In genomic region chr9:3527653-3527960, GRCh38 we compare ENCODE assay signal across 8 cellular contexts. TPM values are rescaled to one million over a fixed set of nuclear protein-coding genes. Genes with fewer than 3 reads are reported as not detected.
A peak's percentile ranks its signal among the peaks of the same experiment; 100 is the strongest.
DNase-seq lines count a peak whose midpoint lies in the region; FAIRE-seq and TF ChIP-seq lines count a peak whose summit lies in the region.

No MANE protein-coding gene starts in this region.

- peaks cover 1% of the 10 kb centered on the region for H3K36me3 Mint-ChIP-seq in IgD-negative memory B cell
- H3K36me3 Mint-ChIP-seq in astrocyte (ENCODE audit: low read depth, unreplicated experiment), result no peaks in the 10 kb centered on the region

- H3K9me3 ChIP-seq in astrocyte (ENCODE audit: insufficient read depth, low read depth, low read length) (no peaks in the 10 kb centered on the region), mononuclear cell (ENCODE audit: low read depth, low read length) (no peaks in the 10 kb centered on the region)

- H3K36me3 ChIP-seq in BJ (ENCODE audit: control insufficient read depth, insufficient read depth, low read length) (no peaks in the 10 kb centered on the region), astrocyte (ENCODE audit: insufficient read depth, low read length) (no peaks in the 10 kb centered on the region)

- H4K20me1 ChIP-seq in astrocyte (ENCODE audit: insufficient read depth, low read length), result no peaks in the 10 kb centered on the region

- POLR2A ChIA-PET in BJ (lab: Charles Lee), result no interaction called here

- H3K4me2 ChIP-seq in astrocyte (ENCODE audit: low read length), result peak overlapping the region; percentile 100

- H2AFZ ChIP-seq in astrocyte (ENCODE audit: low read depth, low read length), result peak overlapping the region; percentile 13

- H3K79me2 ChIP-seq in astrocyte (ENCODE audit: insufficient read depth, low read length), result peaks cover 41% of the 10 kb centered on the region

- peaks cover 22 to 40% (median 34%) of the 10 kb centered on the region in 3 donors for H3K4me1 Mint-ChIP-seq in IgD-negative memory B cell
- peaks cover 18% of the 10 kb centered on the region for H3K4me1 Mint-ChIP-seq in astrocyte (ENCODE audit: low read depth, unreplicated experiment)

- peak overlapping the region; percentile 88 for H3K4me3 ChIP-seq in BJ (ENCODE audit: low read depth, low read length)
- H3K4me3 ChIP-seq in astrocyte (ENCODE audit: insufficient read depth, low read depth, low read length), result peak overlapping the region; percentile 92
- H3K4me3 ChIP-seq in mononuclear cell (ENCODE audit: low read length), result peak overlapping the region; percentile 94

- peak overlapping the region; percentile 100 for H3K9ac ChIP-seq in astrocyte (ENCODE audit: low read length)

- H3K27me3 ChIP-seq in BJ (ENCODE audit: control insufficient read depth, insufficient read depth, low read length) (no peaks in the 10 kb centered on the region), astrocyte (ENCODE audit: insufficient read depth, low read length) (no peaks in the 10 kb centered on the region), mononuclear cell (ENCODE audit: insufficient read depth, low read length) (no peaks in the 10 kb centered on the region)

- CTCF ChIA-PET in BJ (lab: Yijun Ruan, JAX), result no interaction called here

- H3K27ac Mint-ChIP-seq in IgD-negative memory B cell, result peak overlapping the region; percentile 99 to 100 (median 100)
- H3K27ac Mint-ChIP-seq in astrocyte (ENCODE audit: unreplicated experiment), result peak overlapping the region; percentile 100

- H3K9me3 Mint-ChIP-seq in IgD-negative memory B cell (no peaks in the 10 kb centered on the region), astrocyte (ENCODE audit: unreplicated experiment) (no peaks in the 10 kb centered on the region)

- no peak for FAIRE-seq in astrocyte (lab: Jason Lieb, UNC)

- DNase-seq in BJ (ENCODE audit: low read depth), result no peak
- no peak for DNase-seq in astrocyte (ENCODE audit: low read depth)
- DNase-seq in DMS114 treated with DMSO at 0.1 percent for 48 hours (lab: John Stamatoyannopoulos, UW; ENCODE audit: unreplicated experiment), result no peak
- DNase-seq in A172 (ENCODE audit: low spot score), result no peak
- no peak for DNase-seq in retina
- DNase-seq in AG20443 (ENCODE audit: low spot score), result no peak

- H3K4me1 ChIP-seq in astrocyte (ENCODE audit: insufficient read depth, low read length) (peaks cover 10% of the 10 kb centered on the region), mononuclear cell (ENCODE audit: insufficient read depth, low read length) (peaks cover 19% of the 10 kb centered on the region)

- no peak for TF ChIP-seq CTCF in BJ (IDR thresholded peaks at IDR 0.05; ENCODE audit: insufficient read depth, low read depth, low read length)
- TF ChIP-seq CTCF in astrocyte (IDR thresholded peaks at IDR 0.05; ENCODE audit: insufficient read depth, low read depth, low read length), result no peak

- H3K4me3 Mint-ChIP-seq in IgD-negative memory B cell (peak overlapping the region; percentile 93 to 97 (median 96)), astrocyte (ENCODE audit: unreplicated experiment) (peak overlapping the region; percentile 98)

- H3K27me3 Mint-ChIP-seq in IgD-negative memory B cell (no peaks in the 10 kb centered on the region), astrocyte (ENCODE audit: low read depth, unreplicated experiment) (no peaks in the 10 kb centered on the region)

- peak overlapping the region; percentile 100 for H3K27ac ChIP-seq in astrocyte (ENCODE audit: low read depth, low read length)

RNA-seq across cellular contexts. Expression of gene RFX3, which starts 1.8 kb away (rescaled TPM):
- polyA plus RNA-seq in BJ (2011; rRNA removed), result 2.2 and 2.7 TPM in 2 replicates
- 30.1 and 40.7 TPM in 2 replicates for polyA minus RNA-seq in BJ (2011; rRNA and poly(A)+ RNA removed)
- 5.0 TPM for polyA plus RNA-seq in IgD-negative memory B cell
- total RNA-seq in astrocyte, result 12.1 and 12.6 TPM in 2 replicates
- total RNA-seq in mononuclear cell, result 11.9 TPM
- 1.9 and 3.1 TPM in 2 replicates for total RNA-seq in A172 (2014; rRNA removed; shearing (Covaris generic))
